ENCODE assay signal across 1 cellular context in the genomic region with DNA sequence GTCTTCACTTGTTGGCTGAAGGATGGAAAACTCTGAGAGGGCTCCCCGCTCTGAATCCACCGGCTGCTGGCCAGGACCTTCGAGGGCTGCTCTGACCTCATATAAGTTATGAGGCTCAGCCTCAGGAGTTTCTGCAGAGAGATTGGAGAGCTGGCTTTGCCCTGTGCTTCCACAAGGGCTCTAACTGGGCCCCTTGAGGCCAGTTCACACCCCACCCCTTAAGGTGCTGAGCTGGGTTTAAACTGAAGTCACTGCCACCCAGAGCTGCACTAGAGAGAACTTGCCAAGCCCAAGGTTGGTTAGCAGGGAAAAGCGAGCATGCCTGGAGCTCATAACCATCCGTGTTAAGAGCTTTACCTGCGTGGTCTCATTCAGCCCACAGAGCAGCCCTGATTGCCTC.
TF ChIP-seq lines count a peak whose summit lies in the region.

No MANE protein-coding gene starts in this region.

TF ChIP-seq in H1, 55 proteins besides CTCF, POLR2A, EP300 and RAD21:
- TF ChIP-seq BRCA1 (IDR thresholded peaks at IDR 0.05; ENCODE audit: low read depth, low read length) (no peak), EZH2 (IDR thresholded peaks at IDR 0.05; ENCODE audit: low read depth, low read length, severe bottlenecking) (no peak), CREB1 (IDR thresholded peaks at IDR 0.05) (no peak), KDM5A (IDR thresholded peaks at IDR 0.05; ENCODE audit: low read length) (no peak), TAF1 (IDR thresholded peaks at IDR 0.05; ENCODE audit: low read depth, low read length) (no peak), BCL11A (IDR thresholded peaks at IDR 0.05; ENCODE audit: low read depth in 2 of 2, low read length in 2 of 2) (no peak), TBP (IDR thresholded peaks at IDR 0.05; ENCODE audit: low read depth, low read length) (no peak), FOSL1 (IDR thresholded peaks at IDR 0.05; ENCODE audit: insufficient read depth, low read depth, low read length) (no peak), RXRA (IDR thresholded peaks at IDR 0.05; ENCODE audit: insufficient read depth, low read depth, low read length) (no peak), SIRT6 (IDR thresholded peaks at IDR 0.05; ENCODE audit: low read length) (no peak), EGR1 (IDR thresholded peaks at IDR 0.05; ENCODE audit: borderline replicate concordance, low read depth, low read length) (no peak), SIX5 (IDR thresholded peaks at IDR 0.05; ENCODE audit: low read depth, low read length) (no peak), YY1 (IDR thresholded peaks at IDR 0.05; ENCODE audit: low read depth, low read length) (no peak), RNF2 (IDR thresholded peaks at IDR 0.05; ENCODE audit: borderline replicate concordance, low read depth, low read length, missing control alignments, poor library complexity, severe bottlenecking) (no peak)
